In the genomic region with DNA sequence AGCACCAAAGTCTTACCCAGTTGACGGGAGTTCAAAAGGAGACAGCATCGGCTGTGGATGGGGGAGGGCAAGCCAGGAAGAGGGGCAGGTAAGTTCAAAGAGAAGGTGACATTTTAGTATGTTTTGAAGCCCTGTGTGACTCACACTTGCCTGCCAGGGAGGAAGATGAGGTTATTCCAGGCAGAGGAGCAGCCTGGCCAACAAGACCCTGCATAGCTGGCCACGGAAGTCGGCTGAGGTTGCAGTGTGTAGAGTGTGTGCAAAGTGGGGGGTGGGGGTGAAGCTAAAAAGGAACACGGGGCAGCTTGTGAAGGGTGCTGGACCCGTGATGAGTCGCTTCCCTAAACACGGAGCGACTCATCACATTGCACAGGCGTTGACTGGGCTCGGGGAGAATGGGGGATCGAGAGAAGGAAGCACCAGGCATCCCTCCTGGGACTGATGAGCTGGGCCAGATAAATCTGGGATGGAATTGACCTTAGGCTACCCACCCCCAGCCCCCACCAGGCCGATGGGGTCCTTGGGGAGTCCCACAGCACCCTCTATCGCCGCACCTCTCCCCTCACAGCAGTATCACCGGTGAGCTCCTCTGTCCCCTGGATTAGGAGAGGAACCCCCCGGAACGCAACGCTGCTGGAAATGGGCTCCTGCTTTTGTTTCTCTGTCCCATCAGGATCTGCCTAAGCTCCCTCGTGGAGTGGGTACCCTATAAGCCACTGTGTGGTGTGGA, we compare ENCODE assay signal across 10 cellular contexts.
A peak's percentile ranks its signal among the peaks of the same experiment; 100 is the strongest.
DNase-seq lines count a peak whose midpoint lies in the region; ATAC-seq and TF ChIP-seq lines count a peak whose summit lies in the region.
"Had no signal": no experiment of that assay in that cellular context is flagged by ENCODE, and none has a peak within 500 bp of the region (broad histone marks: within the 10 kb centered on the region; RNA-seq: fewer than 3 reads in every experiment).

No MANE protein-coding gene starts in this region.

- no peak overlapping the region for H3K27ac ChIP-seq in breast epithelium
- H3K27ac ChIP-seq: KMS-11, parathyroid adenoma had no signal

- H3K4me1 Mint-ChIP-seq in CD14-positive monocyte: peaks cover 53% of the 10 kb centered on the region
- peaks cover 84% of the 10 kb centered on the region for H3K4me1 Mint-ChIP-seq in activated naive CD4-positive, alpha-beta T cell treated with anti-CD3 and anti-CD28 coated beads, Interleukin-2, amount 10 ng/mL, durations not matched to agents 7 days and 5 days

- H3K9me3 ChIP-seq in breast epithelium: no peaks in the 10 kb centered on the region

- peak; percentile 76 for DNase-seq in CD14-positive monocyte (ENCODE audit: low spot score)
- DNase-seq in T-helper 2 cell: peak in 4 of 5 experiments; percentile 43 to 86 (median 60)
- DNase-seq in activated naive CD4-positive, alpha-beta T cell treated with anti-CD3 and anti-CD28 coated beads, Interleukin-2, amount 10 ng/mL, durations not matched to agents 7 days and 5 days: peak; percentile 82
- DNase-seq in stimulated activated CD4-positive, alpha-beta T cell treated with anti-CD3 and anti-CD28 coated beads, Interleukin-15, amount 100 ng/mL, for 1 hour (ENCODE audit: low read depth in 1 of 2, low spot score in 1 of 2): peak; percentile 49 to 54
- no peak for DNase-seq in breast epithelium (ENCODE audit: low spot score in 2 of 2)
- no peak for DNase-seq in NCI-H748 (lab: John Stamatoyannopoulos, UW; ENCODE audit: unreplicated experiment)
- no peak for DNase-seq in erythroblast (lab: John Stamatoyannopoulos, UW)

- CTCF ChIA-PET in activated naive CD4-positive, alpha-beta T cell treated with anti-CD3 and anti-CD28 coated beads, Interleukin-2, amount 10 ng/mL, durations not matched to agents 7 days and 5 days (lab: Charles Lee): interaction anchor here (0.6 to 6.9 kb wide), 25 partner anchors 20 to 261 kb away, joined by 3 to 162 read pairs (median 7); no protein-coding TSS in a partner anchor

- peaks cover 0 to 11% (median 0%) of the 10 kb centered on the region in 3 donors for H3K27me3 Mint-ChIP-seq in CD14-positive monocyte (ENCODE audit: low read depth in 3 of 3)
- H3K27me3 Mint-ChIP-seq in activated naive CD4-positive, alpha-beta T cell treated with anti-CD3 and anti-CD28 coated beads, Interleukin-2, amount 10 ng/mL, durations not matched to agents 7 days and 5 days: no peaks in the 10 kb centered on the region

- H3K36me3 Mint-ChIP-seq in CD14-positive monocyte: no peaks in the 10 kb centered on the region
- peaks cover 15% of the 10 kb centered on the region for H3K36me3 Mint-ChIP-seq in activated naive CD4-positive, alpha-beta T cell treated with anti-CD3 and anti-CD28 coated beads, Interleukin-2, amount 10 ng/mL, durations not matched to agents 7 days and 5 days

- no peak for TF ChIP-seq POLR2A in breast epithelium (IDR thresholded peaks at IDR 0.05)
- TF ChIP-seq POLR2A in erythroblast (IDR thresholded peaks at IDR 0.05; ENCODE audit: low read length): no peak

- H3K27me3 ChIP-seq in breast epithelium: no peaks in the 10 kb centered on the region

- H3K4me1 ChIP-seq in breast epithelium: no peaks in the 10 kb centered on the region
- H3K4me1 ChIP-seq: parathyroid adenoma had no signal

- no peak overlapping the region for H3K4me3 ChIP-seq in breast epithelium

- H3K9me3 Mint-ChIP-seq in CD14-positive monocyte: no peaks in the 10 kb centered on the region
- peaks cover 2% of the 10 kb centered on the region for H3K9me3 Mint-ChIP-seq in activated naive CD4-positive, alpha-beta T cell treated with anti-CD3 and anti-CD28 coated beads, Interleukin-2, amount 10 ng/mL, durations not matched to agents 7 days and 5 days

- peak overlapping the region; percentile 63 to 67 for H3K4me3 Mint-ChIP-seq in CD14-positive monocyte
- H3K4me3 Mint-ChIP-seq in activated naive CD4-positive, alpha-beta T cell treated with anti-CD3 and anti-CD28 coated beads, Interleukin-2, amount 10 ng/mL, durations not matched to agents 7 days and 5 days: peak overlapping the region; percentile 56

- no peak for TF ChIP-seq CTCF in CD14-positive monocyte (IDR thresholded peaks at IDR 0.05)
- TF ChIP-seq CTCF in breast epithelium (IDR thresholded peaks at IDR 0.05): no peak

- peak overlapping the region; percentile 84 to 94 (median 92) for H3K27ac Mint-ChIP-seq in CD14-positive monocyte
- H3K27ac Mint-ChIP-seq in activated naive CD4-positive, alpha-beta T cell treated with anti-CD3 and anti-CD28 coated beads, Interleukin-2, amount 10 ng/mL, durations not matched to agents 7 days and 5 days: peak overlapping the region; percentile 92

- ATAC-seq in GM19455 (IDR thresholded peaks at IDR 0.05; ENCODE audit: unreplicated experiment): no peak

- H3K36me3 ChIP-seq in breast epithelium: no peaks in the 10 kb centered on the region

- intact Hi-C loops in CD14-positive monocyte (cut with micrococcal nuclease): loop anchor here (5.0 kb wide), 2 partner anchors 101 to 111 kb away; no protein-coding TSS in a partner anchor
- intact Hi-C loops in breast epithelium (cut with DNase I; ENCODE audit: low total_unique reads): loop anchor here (10.0 kb wide), 1 partner anchor 358 kb away; a partner anchor contains a TSS

Comparison
In these comparisons a context has a peak if more than half of its experiments do, and no peak if none do; other contexts are left out.
1. DNase-seq: peak in CD14-positive monocyte (single experiment), T-helper 2 cell (4 of 5), activated naive CD4-positive, alpha-beta T cell treated with anti-CD3 and anti-CD28 coated beads, Interleukin-2, amount 10 ng/mL, durations not matched to agents 7 days and 5 days (single experiment) and stimulated activated CD4-positive, alpha-beta T cell treated with anti-CD3 and anti-CD28 coated beads, Interleukin-15, amount 100 ng/mL, for 1 hour (2 of 2); none in breast epithelium (0 of 2), NCI-H748 (single experiment) and erythroblast (0 of 2).